ENCODE assay signal across 8 cellular contexts in the genomic region with DNA sequence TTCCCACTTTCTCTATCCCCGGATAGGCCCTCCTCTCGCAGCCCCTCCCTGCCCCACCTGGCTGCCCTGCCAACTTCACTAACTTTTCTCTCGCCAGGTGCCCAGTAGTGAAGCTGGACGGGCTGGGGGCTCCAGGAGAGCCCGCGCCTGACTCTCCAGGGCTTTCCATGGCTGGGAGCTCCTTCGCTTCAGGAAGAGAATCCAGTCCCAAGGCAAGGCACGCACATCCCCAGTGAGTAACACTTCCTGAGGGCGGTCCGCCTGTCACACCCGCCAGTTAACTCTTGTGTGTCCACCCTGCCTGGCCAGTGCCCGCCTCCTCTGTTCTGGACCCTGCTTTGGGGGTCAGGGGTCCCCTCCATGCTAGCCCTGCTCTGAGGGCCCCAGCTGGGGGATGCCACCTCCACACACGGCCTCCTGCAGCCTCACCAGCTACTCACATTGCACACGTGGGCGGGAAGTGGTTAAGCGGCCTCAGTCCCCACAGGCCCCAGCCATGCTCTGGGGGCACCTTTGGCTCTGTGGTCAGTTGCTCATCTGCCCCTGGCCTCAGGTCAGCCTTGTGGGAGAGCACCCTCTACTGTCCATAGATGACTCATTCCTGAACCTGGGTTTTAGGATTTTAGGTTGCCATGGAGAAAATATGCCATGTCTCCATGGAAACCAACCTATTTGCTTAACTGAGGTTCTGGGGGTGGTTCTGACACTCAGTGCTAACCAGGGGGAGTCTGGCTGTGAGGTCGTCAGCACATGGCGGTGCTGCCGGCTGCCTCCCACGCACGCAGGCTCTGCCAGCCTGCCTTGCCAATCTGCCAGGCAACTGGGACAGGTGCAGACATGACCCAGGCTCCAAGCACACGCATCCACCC. TPM values are rescaled to one million over a fixed set of nuclear protein-coding genes. Genes with fewer than 3 reads are reported as not detected.
A peak's percentile ranks its signal among the peaks of the same experiment; 100 is the strongest.
DNase-seq lines count a peak whose midpoint lies in the region; ATAC-seq and TF ChIP-seq lines count a peak whose summit lies in the region.

A gene with protein sequence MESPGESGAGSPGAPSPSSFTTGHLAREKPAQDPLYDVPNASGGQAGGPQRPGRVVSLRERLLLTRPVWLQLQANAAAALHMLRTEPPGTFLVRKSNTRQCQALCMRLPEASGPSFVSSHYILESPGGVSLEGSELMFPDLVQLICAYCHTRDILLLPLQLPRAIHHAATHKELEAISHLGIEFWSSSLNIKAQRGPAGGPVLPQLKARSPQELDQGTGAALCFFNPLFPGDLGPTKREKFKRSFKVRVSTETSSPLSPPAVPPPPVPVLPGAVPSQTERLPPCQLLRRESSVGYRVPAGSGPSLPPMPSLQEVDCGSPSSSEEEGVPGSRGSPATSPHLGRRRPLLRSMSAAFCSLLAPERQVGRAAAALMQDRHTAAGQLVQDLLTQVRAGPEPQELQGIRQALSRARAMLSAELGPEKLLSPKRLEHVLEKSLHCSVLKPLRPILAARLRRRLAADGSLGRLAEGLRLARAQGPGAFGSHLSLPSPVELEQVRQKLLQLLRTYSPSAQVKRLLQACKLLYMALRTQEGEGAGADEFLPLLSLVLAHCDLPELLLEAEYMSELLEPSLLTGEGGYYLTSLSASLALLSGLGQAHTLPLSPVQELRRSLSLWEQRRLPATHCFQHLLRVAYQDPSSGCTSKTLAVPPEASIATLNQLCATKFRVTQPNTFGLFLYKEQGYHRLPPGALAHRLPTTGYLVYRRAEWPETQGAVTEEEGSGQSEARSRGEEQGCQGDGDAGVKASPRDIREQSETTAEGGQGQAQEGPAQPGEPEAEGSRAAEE (minus strand): TSS at position 201 of the 869 bp plus-strand sequence. CDS start 32 bp downstream, at position 169.

- DNase-seq in activated naive CD4-positive, alpha-beta T cell treated with Interleukin-2 at 50 U/mL for 16 hours, result peak; percentile 63
- no peak for DNase-seq in activated naive CD4-positive, alpha-beta T cell treated with anti-CD3 and anti-CD28 coated beads, Interleukin-2, amount 50 U/mL, for 16 hours
- DNase-seq in NCI-H446 (lab: John Stamatoyannopoulos, UW), result peak; percentile 73 to 78
- DNase-seq in activated T-cell treated with anti-CD3 and anti-CD28 coated beads, Interleukin-2, amount 50 U/mL, for 1 hour, result peak; percentile 52
- peak; percentile 100 for DNase-seq in fibroblast of mammary gland (ENCODE audit: low read depth)
- peak; percentile 98 for DNase-seq in myocyte (ENCODE audit: low read depth)
- DNase-seq in superior temporal gyrus (ENCODE audit: extremely low spot score), result peak; percentile 76

- ATAC-seq in HG02798 (IDR thresholded peaks at IDR 0.05; ENCODE audit: poor library complexity, unreplicated experiment), result peak; percentile 77

- H3K4me3 ChIP-seq in fibroblast of mammary gland (ENCODE audit: control insufficient read depth, low read depth, low read length), result peak within 1 kb of the TSS; percentile 87

- peak; percentile 27 for TF ChIP-seq CTCF in fibroblast of mammary gland (conservative IDR thresholded peaks at IDR 0.05; ENCODE audit: control insufficient read depth, insufficient read depth, low read depth, low read length)

RNA-seq across cellular contexts. Expression of the gene that starts here (rescaled TPM):
- total RNA-seq in myocyte, result 32.3 and 43.9 TPM in 2 replicates
- polyA plus RNA-seq in myocyte (2012), result 5.7 TPM
